ENCODE assay signal across 1 cellular context in the genomic region with DNA sequence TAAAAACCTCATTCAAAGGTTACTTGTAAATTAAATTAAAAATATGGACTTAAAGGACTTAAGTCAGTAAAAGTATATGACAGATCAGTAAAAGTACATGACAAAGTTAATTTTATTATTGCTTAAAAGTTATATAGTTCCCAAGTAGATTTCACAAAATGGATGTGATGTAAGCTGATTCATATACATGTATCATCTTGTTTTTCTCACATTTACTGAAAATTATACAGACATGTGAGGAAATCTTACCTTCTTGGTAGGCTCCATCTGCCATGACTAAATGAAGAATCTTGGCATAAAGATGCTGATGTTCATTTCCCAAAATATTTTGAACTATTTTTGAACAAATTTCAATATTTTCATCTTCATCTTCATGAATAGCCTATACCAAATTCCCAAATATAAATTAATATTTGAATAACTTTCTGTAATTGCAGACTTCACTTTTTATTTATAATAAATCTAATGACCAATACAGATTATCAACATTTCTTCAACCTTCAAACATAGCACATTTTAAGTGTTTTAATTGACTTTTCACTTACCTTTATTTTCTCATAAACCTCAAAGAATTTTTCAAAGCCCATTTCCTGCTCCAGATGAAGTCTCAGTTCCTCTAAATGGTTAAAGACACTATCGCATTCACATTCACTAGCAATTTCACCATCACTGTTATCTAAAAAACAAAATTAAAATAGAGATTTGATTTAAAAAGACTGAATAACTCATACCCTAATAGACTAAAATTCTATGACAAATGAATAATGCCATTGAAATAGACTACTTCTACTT.
TF ChIP-seq lines count a peak whose summit lies in the region.

No MANE protein-coding gene starts in this region.

TF ChIP-seq in HepG2, 621 proteins besides CTCF, POLR2A, EP300 and RAD21:
- TF ChIP-seq JARID2 (CRISPR knock-in tag; IDR thresholded peaks at IDR 0.05; ENCODE audit: insufficient replicate concordance) (no peak), SMAD9 (CRISPR knock-in tag; IDR thresholded peaks at IDR 0.05) (no peak), HMGA1 (CRISPR knock-in tag; conservative IDR thresholded peaks at IDR 0.05) (no peak), SP4 (CRISPR knock-in tag; IDR thresholded peaks at IDR 0.05) (no peak), THAP11 (CRISPR knock-in tag; IDR thresholded peaks at IDR 0.05) (no peak), ZNF44 (CRISPR knock-in tag; IDR thresholded peaks at IDR 0.05) (no peak), HES4 (CRISPR knock-in tag; IDR thresholded peaks at IDR 0.05; ENCODE audit: borderline replicate concordance) (no peak), RORA (CRISPR knock-in tag; IDR thresholded peaks at IDR 0.05) (no peak), GFI1 (CRISPR knock-in tag; IDR thresholded peaks at IDR 0.05; ENCODE audit: borderline replicate concordance) (no peak)
- TF ChIP-seq, protein P1, sequence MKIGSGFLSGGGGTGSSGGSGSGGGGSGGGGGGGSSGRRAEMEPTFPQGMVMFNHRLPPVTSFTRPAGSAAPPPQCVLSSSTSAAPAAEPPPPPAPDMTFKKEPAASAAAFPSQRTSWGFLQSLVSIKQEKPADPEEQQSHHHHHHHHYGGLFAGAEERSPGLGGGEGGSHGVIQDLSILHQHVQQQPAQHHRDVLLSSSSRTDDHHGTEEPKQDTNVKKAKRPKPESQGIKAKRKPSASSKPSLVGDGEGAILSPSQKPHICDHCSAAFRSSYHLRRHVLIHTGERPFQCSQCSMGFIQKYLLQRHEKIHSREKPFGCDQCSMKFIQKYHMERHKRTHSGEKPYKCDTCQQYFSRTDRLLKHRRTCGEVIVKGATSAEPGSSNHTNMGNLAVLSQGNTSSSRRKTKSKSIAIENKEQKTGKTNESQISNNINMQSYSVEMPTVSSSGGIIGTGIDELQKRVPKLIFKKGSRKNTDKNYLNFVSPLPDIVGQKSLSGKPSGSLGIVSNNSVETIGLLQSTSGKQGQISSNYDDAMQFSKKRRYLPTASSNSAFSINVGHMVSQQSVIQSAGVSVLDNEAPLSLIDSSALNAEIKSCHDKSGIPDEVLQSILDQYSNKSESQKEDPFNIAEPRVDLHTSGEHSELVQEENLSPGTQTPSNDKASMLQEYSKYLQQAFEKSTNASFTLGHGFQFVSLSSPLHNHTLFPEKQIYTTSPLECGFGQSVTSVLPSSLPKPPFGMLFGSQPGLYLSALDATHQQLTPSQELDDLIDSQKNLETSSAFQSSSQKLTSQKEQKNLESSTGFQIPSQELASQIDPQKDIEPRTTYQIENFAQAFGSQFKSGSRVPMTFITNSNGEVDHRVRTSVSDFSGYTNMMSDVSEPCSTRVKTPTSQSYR (CRISPR knock-in tag; IDR thresholded peaks at IDR 0.05; ENCODE audit: borderline replicate concordance): no peak
- TF ChIP-seq, protein P2, sequence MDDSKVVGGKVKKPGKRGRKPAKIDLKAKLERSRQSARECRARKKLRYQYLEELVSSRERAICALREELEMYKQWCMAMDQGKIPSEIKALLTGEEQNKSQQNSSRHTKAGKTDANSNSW (CRISPR knock-in tag; IDR thresholded peaks at IDR 0.05; ENCODE audit: borderline replicate concordance): no peak
